Comparison of ENCODE assay signal across 1 cellular context in the genomic region with DNA sequence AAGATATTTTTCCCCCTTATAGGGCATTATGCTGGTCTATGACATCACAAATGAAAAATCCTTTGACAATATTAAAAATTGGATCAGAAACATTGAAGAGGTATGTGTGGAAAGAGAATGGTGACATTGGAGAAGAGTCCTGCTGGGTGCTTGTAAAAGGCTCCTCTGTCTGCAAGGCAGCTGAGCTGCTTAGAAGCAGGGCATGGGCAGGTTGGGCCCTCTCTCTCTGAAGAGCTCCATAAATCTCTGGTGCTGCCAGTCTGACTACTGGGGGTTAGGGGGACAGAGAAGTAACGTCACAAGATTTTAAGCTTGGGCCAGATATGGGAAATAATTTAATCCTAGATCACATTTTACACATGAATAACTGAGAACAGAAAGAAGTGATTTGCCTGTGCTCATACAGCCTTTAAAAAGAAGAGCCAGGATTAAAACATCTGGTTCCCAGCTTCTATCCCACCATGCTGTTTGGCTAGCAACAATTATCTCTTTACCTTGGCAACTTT.
TF ChIP-seq lines count a peak whose summit lies in the region.

No MANE protein-coding gene starts in this region.

TF ChIP-seq in WTC11, 78 proteins besides CTCF, POLR2A, EP300 and RAD21 (continued from another document):
- TF ChIP-seq ZNF512 (CRISPR knock-in tag; IDR thresholded peaks at IDR 0.05; ENCODE audit: borderline replicate concordance) = no peak
- TF ChIP-seq SP1 (CRISPR knock-in tag; conservative IDR thresholded peaks at IDR 0.05) = no peak
- TF ChIP-seq FOXP4 (CRISPR knock-in tag; IDR thresholded peaks at IDR 0.05) = no peak
- TF ChIP-seq, protein P1, sequence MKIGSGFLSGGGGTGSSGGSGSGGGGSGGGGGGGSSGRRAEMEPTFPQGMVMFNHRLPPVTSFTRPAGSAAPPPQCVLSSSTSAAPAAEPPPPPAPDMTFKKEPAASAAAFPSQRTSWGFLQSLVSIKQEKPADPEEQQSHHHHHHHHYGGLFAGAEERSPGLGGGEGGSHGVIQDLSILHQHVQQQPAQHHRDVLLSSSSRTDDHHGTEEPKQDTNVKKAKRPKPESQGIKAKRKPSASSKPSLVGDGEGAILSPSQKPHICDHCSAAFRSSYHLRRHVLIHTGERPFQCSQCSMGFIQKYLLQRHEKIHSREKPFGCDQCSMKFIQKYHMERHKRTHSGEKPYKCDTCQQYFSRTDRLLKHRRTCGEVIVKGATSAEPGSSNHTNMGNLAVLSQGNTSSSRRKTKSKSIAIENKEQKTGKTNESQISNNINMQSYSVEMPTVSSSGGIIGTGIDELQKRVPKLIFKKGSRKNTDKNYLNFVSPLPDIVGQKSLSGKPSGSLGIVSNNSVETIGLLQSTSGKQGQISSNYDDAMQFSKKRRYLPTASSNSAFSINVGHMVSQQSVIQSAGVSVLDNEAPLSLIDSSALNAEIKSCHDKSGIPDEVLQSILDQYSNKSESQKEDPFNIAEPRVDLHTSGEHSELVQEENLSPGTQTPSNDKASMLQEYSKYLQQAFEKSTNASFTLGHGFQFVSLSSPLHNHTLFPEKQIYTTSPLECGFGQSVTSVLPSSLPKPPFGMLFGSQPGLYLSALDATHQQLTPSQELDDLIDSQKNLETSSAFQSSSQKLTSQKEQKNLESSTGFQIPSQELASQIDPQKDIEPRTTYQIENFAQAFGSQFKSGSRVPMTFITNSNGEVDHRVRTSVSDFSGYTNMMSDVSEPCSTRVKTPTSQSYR (CRISPR knock-in tag; IDR thresholded peaks at IDR 0.05) = no peak
- TF ChIP-seq ZBTB43 (CRISPR knock-in tag; IDR thresholded peaks at IDR 0.05) = no peak
- no peak for TF ChIP-seq GRHL2 (CRISPR knock-in tag; IDR thresholded peaks at IDR 0.05; ENCODE audit: insufficient replicate concordance, severe bottlenecking)
- no peak for TF ChIP-seq RELA (CRISPR knock-in tag; IDR thresholded peaks at IDR 0.05; ENCODE audit: borderline replicate concordance)
- TF ChIP-seq TCF7 (CRISPR knock-in tag; IDR thresholded peaks at IDR 0.05; ENCODE audit: low read depth) = no peak
- no peak for TF ChIP-seq CREM (CRISPR knock-in tag; IDR thresholded peaks at IDR 0.05)
- no peak for TF ChIP-seq TEAD1 (CRISPR knock-in tag; IDR thresholded peaks at IDR 0.05)
- no peak for TF ChIP-seq JAZF1 (CRISPR knock-in tag; IDR thresholded peaks at IDR 0.05)
- TF ChIP-seq SOX15 (CRISPR knock-in tag; IDR thresholded peaks at IDR 0.05) = no peak
- TF ChIP-seq, protein P2, sequence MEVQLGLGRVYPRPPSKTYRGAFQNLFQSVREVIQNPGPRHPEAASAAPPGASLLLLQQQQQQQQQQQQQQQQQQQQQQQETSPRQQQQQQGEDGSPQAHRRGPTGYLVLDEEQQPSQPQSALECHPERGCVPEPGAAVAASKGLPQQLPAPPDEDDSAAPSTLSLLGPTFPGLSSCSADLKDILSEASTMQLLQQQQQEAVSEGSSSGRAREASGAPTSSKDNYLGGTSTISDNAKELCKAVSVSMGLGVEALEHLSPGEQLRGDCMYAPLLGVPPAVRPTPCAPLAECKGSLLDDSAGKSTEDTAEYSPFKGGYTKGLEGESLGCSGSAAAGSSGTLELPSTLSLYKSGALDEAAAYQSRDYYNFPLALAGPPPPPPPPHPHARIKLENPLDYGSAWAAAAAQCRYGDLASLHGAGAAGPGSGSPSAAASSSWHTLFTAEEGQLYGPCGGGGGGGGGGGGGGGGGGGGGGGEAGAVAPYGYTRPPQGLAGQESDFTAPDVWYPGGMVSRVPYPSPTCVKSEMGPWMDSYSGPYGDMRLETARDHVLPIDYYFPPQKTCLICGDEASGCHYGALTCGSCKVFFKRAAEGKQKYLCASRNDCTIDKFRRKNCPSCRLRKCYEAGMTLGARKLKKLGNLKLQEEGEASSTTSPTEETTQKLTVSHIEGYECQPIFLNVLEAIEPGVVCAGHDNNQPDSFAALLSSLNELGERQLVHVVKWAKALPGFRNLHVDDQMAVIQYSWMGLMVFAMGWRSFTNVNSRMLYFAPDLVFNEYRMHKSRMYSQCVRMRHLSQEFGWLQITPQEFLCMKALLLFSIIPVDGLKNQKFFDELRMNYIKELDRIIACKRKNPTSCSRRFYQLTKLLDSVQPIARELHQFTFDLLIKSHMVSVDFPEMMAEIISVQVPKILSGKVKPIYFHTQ (CRISPR knock-in tag; IDR thresholded peaks at IDR 0.05) = no peak
- no peak for TF ChIP-seq SMAD3 (CRISPR knock-in tag; IDR thresholded peaks at IDR 0.05; ENCODE audit: borderline replicate concordance)
- no peak for TF ChIP-seq IRF2 (CRISPR knock-in tag; IDR thresholded peaks at IDR 0.05; ENCODE audit: borderline replicate concordance, low read depth)
- TF ChIP-seq ZNF263 (CRISPR knock-in tag; IDR thresholded peaks at IDR 0.05; ENCODE audit: low read depth) = no peak
